32 cellular contexts compared by ENCODE assay signal in genomic region chr7:117907058-117907633, GRCh38. TPM values are rescaled to one million over a fixed set of nuclear protein-coding genes. Genes with fewer than 3 reads are reported as not detected.
"Had no signal": no experiment of that assay in that cellular context is flagged by ENCODE, and none has a peak within 500 bp of the region (broad histone marks: within the 10 kb centered on the region; RNA-seq: fewer than 3 reads in every experiment).

No MANE protein-coding gene starts in this region.

- FAIRE-seq: small intestine had no signal

- DNase-seq: activated CD4-positive, alpha-beta T cell treated with anti-CD3 and anti-CD28 coated beads for 4 hours; activated CD4-positive, alpha-beta T cell treated with anti-CD3 and anti-CD28 coated beads, Interleukin-2, amount 50 U/mL, for 48 hours; activated CD8-positive, alpha-beta memory T cell treated with anti-CD3 and anti-CD28 coated beads for 24 hours; activated effector memory CD4-positive, alpha-beta T cell treated with anti-CD3 and anti-CD28 coated beads, Interleukin-2, amount 50 U/mL, for 16 hours; activated naive CD4-positive, alpha-beta T cell treated with anti-CD3 and anti-CD28 coated beads, Interleukin-2, amount 10 ng/mL, durations not matched to agents 7 days and 5 days; activated naive CD8-positive, alpha-beta T cell treated with anti-CD3 and anti-CD28 coated beads, Interleukin-2, amount 10 ng/mL, durations not matched to agents 7 days and 5 days; dorsolateral prefrontal cortex; effector memory CD4-positive, alpha-beta T cell; gastrocnemius medialis; immature natural killer cell; left lung; lower lobe of right lung; mesenchymal stem cell; ovary; retina; sigmoid colon; small intestine; stimulated activated CD4-positive, alpha-beta T cell treated with anti-CD3 and anti-CD28 coated beads, Interleukin-4, amount 100 ng/mL, for 24 hours; T-helper 2 cell; uterus had no signal

- H3K4me2 ChIP-seq: hepatocyte had no signal

- H3K4me1 Mint-ChIP-seq: activated naive CD4-positive, alpha-beta T cell treated with anti-CD3 and anti-CD28 coated beads, Interleukin-2, amount 10 ng/mL, durations not matched to agents 7 days and 5 days; activated naive CD8-positive, alpha-beta T cell treated with anti-CD3 and anti-CD28 coated beads, Interleukin-2, amount 10 ng/mL, durations not matched to agents 7 days and 5 days; immature natural killer cell; stimulated activated effector memory CD8-positive, alpha-beta T cell treated with anti-CD3 and anti-CD28 coated beads, Interleukin-12 subunit alpha, Interleukin-12 subunit beta, amount 100 ng/mL, for 72 hours had no signal

- H2AFZ ChIP-seq: hepatocyte had no signal

- H3K27ac Mint-ChIP-seq: activated naive CD4-positive, alpha-beta T cell treated with anti-CD3 and anti-CD28 coated beads, Interleukin-2, amount 10 ng/mL, durations not matched to agents 7 days and 5 days; activated naive CD8-positive, alpha-beta T cell treated with anti-CD3 and anti-CD28 coated beads, Interleukin-2, amount 10 ng/mL, durations not matched to agents 7 days and 5 days; activated T-helper 1 cell treated with anti-CD3 and anti-CD28 coated beads, Interleukin-12 subunit alpha, Interleukin-12 subunit beta, Interleukin-2, Interleukin-4 antibody, amounts not matched to agents 30 ng/mL and 10 ng/mL and 1 ng/mL, durations not matched to agents 14 hours and 24 hours and 36 hours; brain; immature natural killer cell; natural killer cell treated with Interleukin-12 subunit alpha and Interleukin-12 subunit beta and Interleukin-15 and Interleukin-18, amount 100 ng/mL, for 72 hours; stimulated activated effector memory CD8-positive, alpha-beta T cell treated with anti-CD3 and anti-CD28 coated beads, Interleukin-12 subunit alpha, Interleukin-12 subunit beta, amount 100 ng/mL, for 72 hours; stimulated activated naive CD8-positive, alpha-beta T cell treated with anti-CD3 and anti-CD28 coated beads, Interleukin-15, Interleukin-2, amounts not matched to agents 100 ng/mL and 50 ng/mL, for 24 hours; type B pancreatic cell had no signal

- H3K79me2 ChIP-seq: hepatocyte had no signal

- H3K9me3 Mint-ChIP-seq: activated naive CD4-positive, alpha-beta T cell treated with anti-CD3 and anti-CD28 coated beads, Interleukin-2, amount 10 ng/mL, durations not matched to agents 7 days and 5 days; activated naive CD8-positive, alpha-beta T cell treated with anti-CD3 and anti-CD28 coated beads, Interleukin-2, amount 10 ng/mL, durations not matched to agents 7 days and 5 days; activated T-helper 1 cell treated with anti-CD3 and anti-CD28 coated beads, Interleukin-12 subunit alpha, Interleukin-12 subunit beta, Interleukin-2, Interleukin-4 antibody, amounts not matched to agents 30 ng/mL and 10 ng/mL and 1 ng/mL, durations not matched to agents 14 hours and 24 hours and 36 hours; brain; stimulated activated effector memory CD8-positive, alpha-beta T cell treated with anti-CD3 and anti-CD28 coated beads, Interleukin-12 subunit alpha, Interleukin-12 subunit beta, amount 100 ng/mL, for 72 hours; stimulated activated naive CD8-positive, alpha-beta T cell treated with anti-CD3 and anti-CD28 coated beads, Interleukin-15, Interleukin-2, amounts not matched to agents 100 ng/mL and 50 ng/mL, for 24 hours; type B pancreatic cell had no signal

- H3K27me3 Mint-ChIP-seq: activated naive CD4-positive, alpha-beta T cell treated with anti-CD3 and anti-CD28 coated beads, Interleukin-2, amount 10 ng/mL, durations not matched to agents 7 days and 5 days; activated naive CD8-positive, alpha-beta T cell treated with anti-CD3 and anti-CD28 coated beads, Interleukin-2, amount 10 ng/mL, durations not matched to agents 7 days and 5 days; brain; natural killer cell treated with Interleukin-12 subunit alpha and Interleukin-12 subunit beta and Interleukin-15 and Interleukin-18, amount 100 ng/mL, for 72 hours; stimulated activated naive CD8-positive, alpha-beta T cell treated with anti-CD3 and anti-CD28 coated beads, Interleukin-15, Interleukin-2, amounts not matched to agents 100 ng/mL and 50 ng/mL, for 24 hours; type B pancreatic cell had no signal

- H3K4me3 ChIP-seq: ascending aorta, cardiac muscle cell, coronary artery, dorsolateral prefrontal cortex, gastrocnemius medialis, hepatocyte, left lung, lower lobe of right lung, ovary, prostate gland, sigmoid colon, thoracic aorta, uterus had no signal

- H3K36me3 Mint-ChIP-seq: activated naive CD4-positive, alpha-beta T cell treated with anti-CD3 and anti-CD28 coated beads, Interleukin-2, amount 10 ng/mL, durations not matched to agents 7 days and 5 days; activated naive CD8-positive, alpha-beta T cell treated with anti-CD3 and anti-CD28 coated beads, Interleukin-2, amount 10 ng/mL, durations not matched to agents 7 days and 5 days; brain; immature natural killer cell; natural killer cell treated with Interleukin-12 subunit alpha and Interleukin-12 subunit beta and Interleukin-15 and Interleukin-18, amount 100 ng/mL, for 72 hours; stimulated activated effector memory CD8-positive, alpha-beta T cell treated with anti-CD3 and anti-CD28 coated beads, Interleukin-12 subunit alpha, Interleukin-12 subunit beta, amount 100 ng/mL, for 72 hours; type B pancreatic cell had no signal

- H3K27me3 ChIP-seq: ascending aorta, cardiac muscle cell, dorsolateral prefrontal cortex, gastrocnemius medialis, hepatocyte, left lung, ovary, sigmoid colon, uterus had no signal

- H3K4me3 Mint-ChIP-seq: activated naive CD4-positive, alpha-beta T cell treated with anti-CD3 and anti-CD28 coated beads, Interleukin-2, amount 10 ng/mL, durations not matched to agents 7 days and 5 days; activated naive CD8-positive, alpha-beta T cell treated with anti-CD3 and anti-CD28 coated beads, Interleukin-2, amount 10 ng/mL, durations not matched to agents 7 days and 5 days; activated T-helper 1 cell treated with anti-CD3 and anti-CD28 coated beads, Interleukin-12 subunit alpha, Interleukin-12 subunit beta, Interleukin-2, Interleukin-4 antibody, amounts not matched to agents 30 ng/mL and 10 ng/mL and 1 ng/mL, durations not matched to agents 14 hours and 24 hours and 36 hours; brain; immature natural killer cell; natural killer cell treated with Interleukin-12 subunit alpha and Interleukin-12 subunit beta and Interleukin-15 and Interleukin-18, amount 100 ng/mL, for 72 hours; stimulated activated effector memory CD8-positive, alpha-beta T cell treated with anti-CD3 and anti-CD28 coated beads, Interleukin-12 subunit alpha, Interleukin-12 subunit beta, amount 100 ng/mL, for 72 hours; stimulated activated naive CD8-positive, alpha-beta T cell treated with anti-CD3 and anti-CD28 coated beads, Interleukin-15, Interleukin-2, amounts not matched to agents 100 ng/mL and 50 ng/mL, for 24 hours; type B pancreatic cell had no signal

- H3K9me3 ChIP-seq: ascending aorta, gastrocnemius medialis, left lung, lower lobe of right lung, ovary, prostate gland, sigmoid colon, thoracic aorta, uterus had no signal

- H3K36me3 ChIP-seq: ascending aorta, cardiac muscle cell, gastrocnemius medialis, left lung, lower lobe of right lung, ovary, prostate gland, sigmoid colon, thoracic aorta, uterus had no signal

- H3K4me1 ChIP-seq: ascending aorta, gastrocnemius medialis, left lung, lower lobe of right lung, prostate gland, sigmoid colon, uterus had no signal

- H3K27ac ChIP-seq: ascending aorta, cardiac muscle cell, coronary artery, dorsolateral prefrontal cortex, gastrocnemius medialis, hepatocyte, left lung, lower lobe of right lung, ovary, prostate gland, sigmoid colon, thoracic aorta, uterus had no signal

- ATAC-seq: gastrocnemius medialis; left lung; lower lobe of right lung; natural killer cell treated with Interleukin-12 subunit alpha and Interleukin-12 subunit beta and Interleukin-15 and Interleukin-18, amount 100 ng/mL, for 72 hours; stimulated activated effector memory CD8-positive, alpha-beta T cell treated with anti-CD3 and anti-CD28 coated beads, Interleukin-12 subunit alpha, Interleukin-12 subunit beta, amount 100 ng/mL, for 72 hours had no signal

RNA-seq across cellular contexts. Expression of gene CTTNBP2, which starts 33.9 kb away (rescaled TPM):
- total RNA-seq: activated naive CD8-positive, alpha-beta T cell treated with anti-CD3 and anti-CD28 coated beads, Interleukin-2, amount 10 ng/mL, durations not matched to agents 7 days and 5 days; activated T-helper 1 cell treated with anti-CD3 and anti-CD28 coated beads, Interleukin-12 subunit alpha, Interleukin-12 subunit beta, Interleukin-2, Interleukin-4 antibody, amounts not matched to agents 30 ng/mL and 10 ng/mL and 1 ng/mL, durations not matched to agents 14 hours and 24 hours and 36 hours had no signal
- polyA plus RNA-seq: immature natural killer cell had no signal
